24 cellular contexts compared by ENCODE assay signal in genomic region chr6:159533016-159533415, GRCh38.
"Had no signal": no experiment of that assay in that cellular context is flagged by ENCODE, and none has a peak within 500 bp of the region (broad histone marks: within the 10 kb centered on the region; RNA-seq: fewer than 3 reads in every experiment).

No MANE protein-coding gene starts in this region.

- H3K27ac Mint-ChIP-seq: activated CD8-positive, alpha-beta memory T cell treated with anti-CD3 and anti-CD28 coated beads, Interleukin-2, amount 10 ng/mL, durations not matched to agents 7 days and 5 days; activated naive CD4-positive, alpha-beta T cell treated with anti-CD3 and anti-CD28 coated beads for 36 hours; activated naive CD8-positive, alpha-beta T cell; activated T-cell treated with anti-CD3 and anti-CD28 coated beads, Interleukin-2, amount 50 U/mL, for 24 hours; T-helper 1 cell treated with Interleukin-12 subunit alpha and Interleukin-12 subunit beta and Interleukin-4 antibody, amounts not matched to agents 30 μg/mL and 1 μg/mL, for 36 hours had no signal

- ATAC-seq: activated CD4-positive, CD25-positive, alpha-beta regulatory T cell treated with anti-CD3 and anti-CD28 coated beads, Interleukin-2, amount 50 U/mL, for 24 hours; activated CD8-positive, alpha-beta memory T cell treated with anti-CD3 and anti-CD28 coated beads, Interleukin-2, amount 10 ng/mL, durations not matched to agents 7 days and 5 days; Panc1 had no signal

- H3K4me1 Mint-ChIP-seq: activated CD8-positive, alpha-beta memory T cell treated with anti-CD3 and anti-CD28 coated beads, Interleukin-2, amount 10 ng/mL, durations not matched to agents 7 days and 5 days had no signal

- H3K36me3 Mint-ChIP-seq: activated CD8-positive, alpha-beta memory T cell treated with anti-CD3 and anti-CD28 coated beads, Interleukin-2, amount 10 ng/mL, durations not matched to agents 7 days and 5 days; activated naive CD8-positive, alpha-beta T cell had no signal

- DNase-seq: activated CD4-positive, alpha-beta T cell treated with anti-CD3 and anti-CD28 coated beads for 4 hours; activated CD4-positive, alpha-beta T cell treated with anti-CD3 and anti-CD28 coated beads, Interleukin-2, amount 50 U/mL, for 4 hours; activated CD8-positive, alpha-beta memory T cell treated with anti-CD3 and anti-CD28 coated beads, Interleukin-2, amount 10 ng/mL, durations not matched to agents 7 days and 5 days; activated effector memory CD4-positive, alpha-beta T cell treated with anti-CD3 and anti-CD28 coated beads, Interleukin-2, amount 50 U/mL, for 16 hours; activated naive CD4-positive, alpha-beta T cell treated with anti-CD3 and anti-CD28 coated beads for 36 hours; activated T-cell treated with anti-CD3 and anti-CD28 coated beads, Interleukin-2, amount 50 U/mL, for 24 hours; amygdala; cerebellar nuclear complex; Karpas-422; MM.1S; NCI-H1105; NCI-H1436; NCI-H1694 treated with DMSO at 0.1 percent for 48 hours; NCI-H2029 treated with DMSO at 0.1 percent for 48 hours; NCI-H510A treated with DMSO at 0.1 percent for 48 hours; NCI-H69; NK-92 treated with Interleukin-12 subunit alpha and Interleukin-12 subunit beta, amount 100 ng/mL, for 24 hours; OCI-M1; SHP77 had no signal

- H3K27ac ChIP-seq: RWPE1 had no signal

- H3K4me3 Mint-ChIP-seq: activated CD8-positive, alpha-beta memory T cell treated with anti-CD3 and anti-CD28 coated beads, Interleukin-2, amount 10 ng/mL, durations not matched to agents 7 days and 5 days; activated naive CD4-positive, alpha-beta T cell treated with anti-CD3 and anti-CD28 coated beads for 36 hours; activated naive CD8-positive, alpha-beta T cell; activated T-cell treated with anti-CD3 and anti-CD28 coated beads, Interleukin-2, amount 50 U/mL, for 24 hours; T-helper 1 cell treated with Interleukin-12 subunit alpha and Interleukin-12 subunit beta and Interleukin-4 antibody, amounts not matched to agents 30 μg/mL and 1 μg/mL, for 36 hours had no signal

- H3K9me3 Mint-ChIP-seq: activated naive CD4-positive, alpha-beta T cell treated with anti-CD3 and anti-CD28 coated beads for 36 hours; activated T-cell treated with anti-CD3 and anti-CD28 coated beads, Interleukin-2, amount 50 U/mL, for 24 hours; T-helper 1 cell treated with Interleukin-12 subunit alpha and Interleukin-12 subunit beta and Interleukin-4 antibody, amounts not matched to agents 30 μg/mL and 1 μg/mL, for 36 hours had no signal
